In genomic region chr15:40124807-40125285, GRCh38 we compare ENCODE assay signal across 8 cellular contexts. TPM values are rescaled to one million over a fixed set of nuclear protein-coding genes. Genes with fewer than 3 reads are reported as not detected.
DNase-seq lines count a peak whose midpoint lies in the region; ATAC-seq, FAIRE-seq and TF ChIP-seq lines count a peak whose summit lies in the region.
"Not testable (repeated sequence)": the region's sequence is repeated elsewhere in the genome, so short reads cannot be mapped to it uniquely, and the experiment has no call there.

No MANE protein-coding gene starts in this region.

- not testable (repeated sequence) for H3K27me3 Mint-ChIP-seq in Calu3 (ENCODE audit: unreplicated experiment); H9 (ENCODE audit: low read depth)

- not testable (repeated sequence) for H3K9me3 Mint-ChIP-seq in Calu3 (ENCODE audit: low read depth, unreplicated experiment); H9

- not testable (repeated sequence) for H3K14ac ChIP-seq in H9 (ENCODE audit: insufficient read depth, low read length)

- TF ChIP-seq RAD21 in HepG2 (CRISPR knock-in tag; IDR thresholded peaks at IDR 0.05): not testable (repeated sequence)

- H3K27me3 ChIP-seq in H9 (ENCODE audit: insufficient read depth, low read length); PC-3 (ENCODE audit: low read length); stomach: not testable (repeated sequence)
- peaks cover 0 to 13% of the 10 kb centered on the region in 2 experiments; a peak in 2 of 5 replicates for H3K27me3 ChIP-seq in HepG2 (ENCODE audit: control insufficient read depth in 1 of 2, insufficient read depth in 2 of 2, low read length in 2 of 2)

- TF ChIP-seq EP300 in HepG2 (IDR thresholded peaks at IDR 0.05; ENCODE audit: low read depth in 2 of 2, low read length in 2 of 2); HepG2 (CRISPR knock-in tag; IDR thresholded peaks at IDR 0.05; ENCODE audit: borderline replicate concordance); stomach (IDR thresholded peaks at IDR 0.05): not testable (repeated sequence)

- not testable (repeated sequence) for H3K56ac ChIP-seq in H9 (ENCODE audit: insufficient read length, low read depth, low read length)

- CTCF ChIA-PET in Calu3 (lab: Charles Lee); PC-3 (lab: Charles Lee); HepG2 (lab: Yijun Ruan, JAX; ENCODE audit: low intra/inter-chr PET ratio, low total read pairs): not testable (repeated sequence)

- not testable (repeated sequence) for H2BK5ac ChIP-seq in H9 (ENCODE audit: insufficient read length, low read length)

- H3K9me2 ChIP-seq in PC-3 (replicated peaks; ENCODE audit: low read length): not testable (repeated sequence)

- H3K79me1 ChIP-seq in H9 (ENCODE audit: insufficient read depth, low read depth, low read length, poor library complexity, severe bottlenecking): not testable (repeated sequence)

- H3T11ph ChIP-seq in H9 (ENCODE audit: low read length): not testable (repeated sequence)

- not testable (repeated sequence) for H3F3A ChIP-seq in PC-3 (ENCODE audit: low read length, unreplicated experiment)

- H2BK15ac ChIP-seq in H9 (ENCODE audit: low read depth, low read length): not testable (repeated sequence)

- H2BK12ac ChIP-seq in H9 (ENCODE audit: insufficient read length, low read depth, low read length): not testable (repeated sequence)

- intact Hi-C loops in Calu3 (cut with micrococcal nuclease; ENCODE audit: unreplicated experiment); PC-3 (cut with micrococcal nuclease); HepG2 (cut with micrococcal nuclease; ENCODE audit: unreplicated experiment); stomach (cut with DNase I; ENCODE audit: low total_unique reads): not testable (repeated sequence)

- not testable (repeated sequence) for H3K36me3 ChIP-seq in PC-3 (ENCODE audit: low read depth, low read length); HepG2 (replicated peaks in 1 of 2; ENCODE audit: control insufficient read depth in 1 of 2, insufficient read depth in 2 of 2, low read length in 2 of 2); stomach

- POLR2A ChIA-PET in PC-3 (lab: Charles Lee; ENCODE audit: unreplicated experiment); HepG2 (lab: Yijun Ruan, JAX): not testable (repeated sequence)

- H3K23ac ChIP-seq in H9 (ENCODE audit: insufficient read length, low read depth, low read length): not testable (repeated sequence)

- not testable (repeated sequence) for H3K9me3 ChIP-seq in H9 (ENCODE audit: control insufficient read depth, low read depth, low read length); PC-3 (ENCODE audit: low read length); HepG2 (ENCODE audit: low read length); stomach

- WGBS in H9 (ENCODE audit: extremely low coverage, insufficient read length, low lambda C conversion rate): no CpG with 5 or more reads among the region's 5 CpGs
- WGBS in HepG2 (ENCODE audit: low lambda C conversion rate): 70% methylated on average over 5 of the region's 5 CpGs
- WGBS in stomach, 5 donors: 44 to 69% (median 49%) methylated on average over 4 to 5 of the region's 5 CpGs

- H4K20me1 ChIP-seq in H9 (ENCODE audit: control insufficient read depth, insufficient read depth, insufficient read length); PC-3 (ENCODE audit: low read length); HepG2 (ENCODE audit: insufficient read depth, low read length): not testable (repeated sequence)

- H2AK5ac ChIP-seq in H9 (ENCODE audit: insufficient read length, low read length): not testable (repeated sequence)

- DNase-seq in Calu3 (peak; percentile 37), H9 (peak; percentile 57), NCI-H2029 (lab: John Stamatoyannopoulos, UW) (peak; percentile 59), PC-3 (peak; percentile 59), stomach (peak; percentile 50)
- DNase-seq in activated naive CD4-positive, alpha-beta T cell treated with Interleukin-2 at 50 U/mL for 16 hours: peak; percentile 1
- not testable (repeated sequence) for DNase-seq in HepG2 (ENCODE audit: low spot score)

- in situ Hi-C loops in HepG2 (cut with HindIII; ENCODE audit: extremely low pct_ligation_motif_present, low pct_unique_long_range_greater_than_20kb): not testable (repeated sequence)

- peak overlapping the region; percentile 20 for H3K4me2 ChIP-seq in H9 (ENCODE audit: insufficient read depth, insufficient read length, low read length)
- peak overlapping the region; percentile 37 for H3K4me2 ChIP-seq in PC-3 (ENCODE audit: low read length)
- H3K4me2 ChIP-seq in HepG2 (ENCODE audit: low read depth, low read length): not testable (repeated sequence)

- H3K9ac ChIP-seq in H9 (ENCODE audit: extremely low read depth, insufficient read length, low read length); PC-3 (ENCODE audit: low read length); HepG2 (ENCODE audit: insufficient read depth, low read depth, low read length): not testable (repeated sequence)

- H4K8ac ChIP-seq in H9 (replicated peaks; ENCODE audit: insufficient read length, low read depth, low read length): not testable (repeated sequence)

- H3K4me3 Mint-ChIP-seq in Calu3 (ENCODE audit: low read depth, unreplicated experiment): not testable (repeated sequence)
- H3K4me3 Mint-ChIP-seq in H9: peak overlapping the region; percentile 44 to 64; a peak in 2 of 5 replicates

- BruUV-seq in Calu3 (replicated peaks; lab: Mats Ljungman, UMichigan); PC-3 (replicated peaks; lab: Mats Ljungman, UMichigan); HepG2 (replicated peaks; lab: Mats Ljungman, UMichigan): not testable (repeated sequence)

- not testable (repeated sequence) for H2BK20ac ChIP-seq in H9 (ENCODE audit: low read depth, low read length, poor library complexity, severe bottlenecking)

- H3K4ac ChIP-seq in H9 (ENCODE audit: low read depth, low read length): not testable (repeated sequence)

- not testable (repeated sequence) for H3K79me2 ChIP-seq in H9 (ENCODE audit: insufficient read depth, low read length); PC-3 (ENCODE audit: low read length); HepG2 (ENCODE audit: insufficient read depth, low read length)

- peaks cover 12% of the 10 kb centered on the region for H3K4me1 Mint-ChIP-seq in Calu3 (ENCODE audit: low read depth, unreplicated experiment)
- peaks cover 35 to 40% of the 10 kb centered on the region in 2 experiments for H3K4me1 Mint-ChIP-seq in H9

- not testable (repeated sequence) for H2BK120ac ChIP-seq in H9 (ENCODE audit: low read depth, low read length, poor library complexity, severe bottlenecking)

- ATAC-seq in PC-3 (peak; percentile 77), esophagus mucosa (peak; percentile 79)
- not testable (repeated sequence) for ATAC-seq in HepG2

- H3K4me1 ChIP-seq in H9 (ENCODE audit: insufficient read depth, low read length); HepG2 (ENCODE audit: insufficient read depth, low read length); stomach: not testable (repeated sequence)
- H3K4me1 ChIP-seq in PC-3 (ENCODE audit: insufficient read depth, low read length): peaks cover 14% of the 10 kb centered on the region

- H3K23me2 ChIP-seq in H9 (ENCODE audit: insufficient read length, low read depth, low read length, poor library complexity, severe bottlenecking): not testable (repeated sequence)

- not testable (repeated sequence) for TF ChIP-seq CTCF in Calu3 (IDR thresholded peaks at IDR 0.05; ENCODE audit: unreplicated experiment); H9 (conservative IDR thresholded peaks at IDR 0.05); PC-3 (conservative IDR thresholded peaks at IDR 0.05; ENCODE audit: low read depth, low read length); HepG2 (CRISPR knock-in tag; IDR thresholded peaks at IDR 0.05); stomach (IDR thresholded peaks at IDR 0.05)

- peak; percentile 44 for FAIRE-seq in HepG2 (lab: Jason Lieb, UNC)

- not testable (repeated sequence) for TF ChIP-seq POLR2A in HepG2 (IDR thresholded peaks at IDR 0.05; ENCODE audit: insufficient read depth in 1 of 2, low read depth in 2 of 2, low read length in 2 of 2); stomach (IDR thresholded peaks at IDR 0.05)

- H3K27ac ChIP-seq in H9 (ENCODE audit: insufficient read length, low read depth, low read length); PC-3 (ENCODE audit: low read length); HepG2 (ENCODE audit: extremely low read length, insufficient read depth, low read length); stomach: not testable (repeated sequence)

- H4K91ac ChIP-seq in H9 (ENCODE audit: insufficient read length, low read depth, low read length): not testable (repeated sequence)

- not testable (repeated sequence) for H4K5ac ChIP-seq in H9 (ENCODE audit: insufficient read length, low read depth, low read length)

- not testable (repeated sequence) for H3K27ac Mint-ChIP-seq in Calu3 (ENCODE audit: unreplicated experiment)
- H3K27ac Mint-ChIP-seq in H9: peak overlapping the region; percentile 97 to 99 (median 98)

- H2AFZ ChIP-seq in H9 (ENCODE audit: low read length); PC-3 (ENCODE audit: low read length); HepG2 (ENCODE audit: low read length): not testable (repeated sequence)

- not testable (repeated sequence) for H3K4me3 ChIP-seq in PC-3 (ENCODE audit: low read length); HepG2 (replicated peaks in 1 of 3; ENCODE audit: insufficient read depth in 1 of 3, low read depth in 2 of 3, low read length in 3 of 3); stomach

- not testable (repeated sequence) for H3K18ac ChIP-seq in H9 (ENCODE audit: insufficient read length, low read depth, low read length)

- H3K36me3 Mint-ChIP-seq in Calu3 (ENCODE audit: insufficient read depth, unreplicated experiment); H9 (ENCODE audit: insufficient read depth in 1 of 3, low read depth in 3 of 3): not testable (repeated sequence)

RNA-seq across cellular contexts. Expression of gene BMF, which starts 16.2 kb away (rescaled TPM):
- 7.9 and 11.5 TPM in 2 replicates for total RNA-seq in Calu3 (2022)
- 13.2 and 15.0 TPM in 2 replicates for total RNA-seq in H9 (2021)
- total RNA-seq in PC-3 (2014; rRNA removed): 0.95 and 5.2 TPM in 2 replicates
- total RNA-seq in esophagus mucosa: 1.5 TPM
- 5.4 and 8.7 TPM in 2 replicates for total RNA-seq in HepG2 (2016; rRNA removed; fragmentation: Illumina TruSeq; extraction: Trizol)
- 0.88 and 1.0 TPM in 2 replicates for total RNA-seq in HepG2 (2016; cell fraction: cytosol; rRNA removed; fragmentation: Illumina TruSeq; extraction: Trizol; ENCODE audit: low read depth)
- 5.1 and 9.6 TPM in 2 replicates for total RNA-seq in HepG2 (2016; cell fraction: insoluble cytoplasmic fraction; rRNA removed; fragmentation: Illumina TruSeq; extraction: Trizol)
- 2.8 and 3.2 TPM in 2 replicates for total RNA-seq in HepG2 (2016; cell fraction: membrane; rRNA removed; fragmentation: Illumina TruSeq; extraction: Trizol)
- total RNA-seq in HepG2 (2016; cell fraction: nucleus; rRNA removed; fragmentation: Illumina TruSeq; extraction: Trizol): 11.8 and 14.8 TPM in 2 replicates
- 15.9 and 32.7 TPM in 2 replicates for polyA plus RNA-seq in HepG2 (2011; rRNA removed)
- 12.2 and 20.6 TPM in 2 replicates for polyA plus RNA-seq in HepG2 (2011; cell fraction: cytosol; rRNA removed)
- 28.3 and 48.7 TPM in 2 replicates for polyA plus RNA-seq in HepG2 (2011; cell fraction: nucleus; rRNA removed)
- polyA plus RNA-seq in HepG2 (2012): 14.9 and 27.8 TPM in 2 replicates
- polyA plus RNA-seq in HepG2 (2016; cell fraction: cytosol; fragmentation: Illumina TruSeq; extraction: Trizol; ENCODE audit: low read depth): 0.38 and 0.44 TPM in 2 replicates
- polyA plus RNA-seq in HepG2 (2016; cell fraction: insoluble cytoplasmic fraction; fragmentation: Illumina TruSeq; extraction: Trizol; ENCODE audit: low read depth): 4.3 and 4.9 TPM in 2 replicates
- 0.95 and 1.0 TPM in 2 replicates for polyA plus RNA-seq in HepG2 (2016; cell fraction: membrane; fragmentation: Illumina TruSeq; extraction: Trizol; ENCODE audit: low read depth)
- 13.0 and 15.3 TPM in 2 replicates for polyA plus RNA-seq in HepG2 (2016; cell fraction: nucleus; fragmentation: Illumina TruSeq; extraction: Trizol; ENCODE audit: insufficient read depth, low read depth)
- polyA minus RNA-seq in HepG2 (2011; rRNA and poly(A)+ RNA removed; ENCODE audit: low replicate concordance): 3.0 and 44.4 TPM in 2 replicates
- polyA minus RNA-seq in HepG2 (2011; cell fraction: cytosol; rRNA and poly(A)+ RNA removed): 11.2 and 23.6 TPM in 2 replicates
- polyA minus RNA-seq in HepG2 (2011; cell fraction: nucleus; rRNA and poly(A)+ RNA removed): 23.4 and 35.4 TPM in 2 replicates
- 10 to 100 TPM in 3 of 5 donors, 1 to 10 TPM in 2; 2.2 to 11.7 (median 10.7) TPM for total RNA-seq in stomach
- 1 to 10 TPM; 3.8 to 6.5 (median 5.1) TPM for polyA plus RNA-seq in stomach

RNA-seq across cellular contexts. Expression of gene BUB1B, which starts 36.0 kb away (rescaled TPM):
- total RNA-seq in Calu3 (2022) (39.0 and 41.8 TPM in 2 replicates), H9 (2021) (83.2 and 86.5 TPM in 2 replicates), PC-3 (2014; rRNA removed) (73.0 and 96.4 TPM in 2 replicates), esophagus mucosa (15.3 TPM), HepG2 (2016; rRNA removed; fragmentation: Illumina TruSeq; extraction: Trizol) (63.5 and 71.9 TPM in 2 replicates), stomach (10 to 100 TPM in 1 of 5 donors, 1 to 10 TPM in 4; 1.8 to 25.0 (median 4.6) TPM)
- 14.9 and 17.0 TPM in 2 replicates for total RNA-seq in HepG2 (2016; cell fraction: cytosol; rRNA removed; fragmentation: Illumina TruSeq; extraction: Trizol; ENCODE audit: low read depth)
- total RNA-seq in HepG2 (2016; cell fraction: insoluble cytoplasmic fraction; rRNA removed; fragmentation: Illumina TruSeq; extraction: Trizol): 60.4 and 74.3 TPM in 2 replicates
- total RNA-seq in HepG2 (2016; cell fraction: membrane; rRNA removed; fragmentation: Illumina TruSeq; extraction: Trizol): 19.2 and 19.9 TPM in 2 replicates
- total RNA-seq in HepG2 (2016; cell fraction: nucleus; rRNA removed; fragmentation: Illumina TruSeq; extraction: Trizol): 68.9 and 70.1 TPM in 2 replicates
- polyA plus RNA-seq in HepG2 (2011; rRNA removed) (16.0 and 26.2 TPM in 2 replicates), stomach (1 to 10 TPM; 1.6 to 5.6 (median 2.6) TPM)
- polyA plus RNA-seq in HepG2 (2011; cell fraction: cytosol; rRNA removed): 6.4 and 7.2 TPM in 2 replicates
- polyA plus RNA-seq in HepG2 (2011; cell fraction: nucleus; rRNA removed): 24.4 and 31.6 TPM in 2 replicates
- 11.0 and 22.9 TPM in 2 replicates for polyA plus RNA-seq in HepG2 (2012)
- 2.0 and 2.3 TPM in 2 replicates for polyA plus RNA-seq in HepG2 (2016; cell fraction: cytosol; fragmentation: Illumina TruSeq; extraction: Trizol; ENCODE audit: low read depth)
- 56.3 and 61.0 TPM in 2 replicates for polyA plus RNA-seq in HepG2 (2016; cell fraction: insoluble cytoplasmic fraction; fragmentation: Illumina TruSeq; extraction: Trizol; ENCODE audit: low read depth)
- 4.9 and 5.6 TPM in 2 replicates for polyA plus RNA-seq in HepG2 (2016; cell fraction: membrane; fragmentation: Illumina TruSeq; extraction: Trizol; ENCODE audit: low read depth)
- 94.8 and 96.7 TPM in 2 replicates for polyA plus RNA-seq in HepG2 (2016; cell fraction: nucleus; fragmentation: Illumina TruSeq; extraction: Trizol; ENCODE audit: insufficient read depth, low read depth)
- 11.0 and 45.9 TPM in 2 replicates for polyA minus RNA-seq in HepG2 (2011; rRNA and poly(A)+ RNA removed; ENCODE audit: low replicate concordance)
- 9.9 and 10.4 TPM in 2 replicates for polyA minus RNA-seq in HepG2 (2011; cell fraction: cytosol; rRNA and poly(A)+ RNA removed)
- 50.4 and 68.2 TPM in 2 replicates for polyA minus RNA-seq in HepG2 (2011; cell fraction: nucleus; rRNA and poly(A)+ RNA removed)
